ENCODE assay signal across 29 cellular contexts in genomic region chr2:235247001-235247400, GRCh38.
"Had no signal": no experiment of that assay in that cellular context is flagged by ENCODE, and none has a peak within 500 bp of the region (broad histone marks: within the 10 kb centered on the region; RNA-seq: fewer than 3 reads in every experiment).

No MANE protein-coding gene starts in this region.

- DNase-seq: naive thymus-derived CD4-positive, alpha-beta T cell; natural killer cell; occipital lobe; ovary; posterior cingulate gyrus; psoas muscle; right cardiac atrium; right lobe of liver; sigmoid colon; spleen; stimulated activated CD4-positive, alpha-beta T cell treated with anti-CD3 and anti-CD28 coated beads, Interleukin-12 subunit alpha, Interleukin-12 subunit beta, amount 100 ng/mL, for 4 hours; stimulated activated CD4-positive, alpha-beta T cell treated with anti-CD3 and anti-CD28 coated beads, Interleukin-1b, Interleukin-23, amount 100 ng/mL, for 48 hours; stimulated activated CD4-positive, alpha-beta T cell treated with anti-CD3 and anti-CD28 coated beads, Interleukin-4, amount 100 ng/mL, for 1 hour; stimulated activated CD4-positive, alpha-beta T cell treated with anti-CD3 and anti-CD28 coated beads, Interleukin-4, amount 100 ng/mL, for 4 hours; stimulated activated CD8-positive, alpha-beta memory T cell treated with anti-CD3 and anti-CD28 coated beads, Interleukin-4, amount 100 ng/mL, for 48 hours; stimulated activated naive CD4-positive, alpha-beta T cell; stimulated activated naive CD8-positive, alpha-beta T cell treated with anti-CD3 and anti-CD28 coated beads, Interleukin-15, amount 100 ng/mL, for 72 hours; stimulated activated naive CD8-positive, alpha-beta T cell treated with anti-CD3 and anti-CD28 coated beads, Interleukin-15, Interleukin-2, amounts not matched to agents 100 U/mL and 50 U/mL, for 24 hours; substantia nigra; testis; tibial artery; transverse colon had no signal

- ATAC-seq: naive thymus-derived CD4-positive, alpha-beta T cell; natural killer cell; psoas muscle; right cardiac atrium; right lobe of liver; stimulated activated memory B cell treated with anti-CD40 and anti-IgM and Interleukin-4, amounts not matched to agents 10 μg/mL and 1 μg/mL and 100 μg/mL, for 72 hours; stimulated activated naive CD8-positive, alpha-beta T cell treated with anti-CD3 and anti-CD28 coated beads, Interleukin-15, amount 100 ng/mL, for 72 hours; stimulated activated naive CD8-positive, alpha-beta T cell treated with anti-CD3 and anti-CD28 coated beads, Interleukin-15, Interleukin-2, amounts not matched to agents 100 U/mL and 50 U/mL, for 24 hours had no signal

- H3K9me3 ChIP-seq: ovary, psoas muscle, right lobe of liver, sigmoid colon, spleen, suprapubic skin, testis, tibial artery, transverse colon, vagina had no signal

- H3K4me3 ChIP-seq: neural progenitor cell, ovary, psoas muscle, right lobe of liver, sigmoid colon, skin epidermis, smooth muscle cell, spleen, suprapubic skin, testis, tibial artery, transverse colon, vagina had no signal

- H3K4me1 ChIP-seq: neural progenitor cell, parathyroid adenoma, psoas muscle, right lobe of liver, spleen, suprapubic skin, testis, tibial artery had no signal

- H3K27me3 ChIP-seq: neural progenitor cell, ovary, right lobe of liver, sigmoid colon, suprapubic skin, testis, transverse colon, vagina had no signal

- H3K36me3 ChIP-seq: neural progenitor cell, ovary, right lobe of liver, sigmoid colon, spleen, suprapubic skin, tibial artery, transverse colon, vagina had no signal

- H3K27ac ChIP-seq: neural progenitor cell, ovary, parathyroid adenoma, psoas muscle, right lobe of liver, sigmoid colon, skin epidermis, spleen, suprapubic skin, testis, tibial artery, transverse colon, vagina had no signal

- H3K4me2 ChIP-seq: neural progenitor cell, smooth muscle cell had no signal

- H3K9ac ChIP-seq: neural progenitor cell, parathyroid adenoma had no signal

- H3K79me2 ChIP-seq: parathyroid adenoma had no signal

- H2AFZ ChIP-seq: neural progenitor cell, parathyroid adenoma had no signal
